2 cellular contexts compared by ENCODE assay signal in the genomic region with DNA sequence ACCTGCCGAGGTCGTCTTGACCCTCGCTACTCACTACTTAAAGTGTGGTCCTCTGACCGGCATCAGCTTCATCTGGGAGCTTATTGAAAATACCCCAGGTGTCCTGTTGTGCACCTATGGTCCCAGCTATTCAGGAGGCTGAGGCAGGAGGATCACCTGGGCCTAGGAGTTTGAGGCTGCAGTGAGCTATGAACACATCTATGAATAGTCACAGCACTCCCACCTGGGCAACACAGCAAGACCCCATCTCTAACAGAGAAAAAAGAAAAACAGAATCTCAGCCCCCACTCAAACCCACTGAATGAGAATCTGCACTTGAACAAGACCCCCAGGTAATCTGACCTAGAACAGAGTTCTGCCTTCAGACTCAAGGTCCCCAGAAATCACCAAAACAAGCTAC.
TF ChIP-seq lines count a peak whose summit lies in the region.

No MANE protein-coding gene starts in this region.

TF ChIP-seq in K562, 482 proteins besides CTCF, POLR2A, EP300 and RAD21:
- TF ChIP-seq ZNF121 (CRISPR knock-in tag; conservative IDR thresholded peaks at IDR 0.05) (peak; percentile 45; the same call in 1 of the 2 replicates), ZNF445 (CRISPR knock-in tag; IDR thresholded peaks at IDR 0.05; ENCODE audit: low read depth) (no peak), ZMIZ1 (IDR thresholded peaks at IDR 0.05; ENCODE audit: low read depth in 2 of 2, low read length in 2 of 2) (no peak), CCNT2 (IDR thresholded peaks at IDR 0.05; ENCODE audit: borderline replicate concordance, extremely low read depth, insufficient read length, low read depth, low read length) (no peak), ZSCAN32 (CRISPR knock-in tag; IDR thresholded peaks at IDR 0.05) (no peak), ZNF318 (IDR thresholded peaks at IDR 0.05; ENCODE audit: borderline replicate concordance in 1 of 2, low read depth in 1 of 2) (no peak), CC2D1A (IDR thresholded peaks at IDR 0.05) (no peak), NFYB (IDR thresholded peaks at IDR 0.05; ENCODE audit: extremely low read depth, insufficient read length) (no peak)

TF ChIP-seq in HepG2, 621 proteins besides CTCF, POLR2A, EP300 and RAD21:
- TF ChIP-seq MYNN (CRISPR knock-in tag; IDR thresholded peaks at IDR 0.05; ENCODE audit: low read depth) (no peak), GLI4 (CRISPR knock-in tag; IDR thresholded peaks at IDR 0.05; ENCODE audit: borderline replicate concordance) (no peak), ZNF776 (CRISPR knock-in tag; IDR thresholded peaks at IDR 0.05) (no peak), NFE2L1 (CRISPR knock-in tag; IDR thresholded peaks at IDR 0.05; ENCODE audit: borderline replicate concordance) (no peak), TAF15 (IDR thresholded peaks at IDR 0.05; ENCODE audit: low read depth, low read length, poor library complexity, severe bottlenecking) (no peak), IRF9 (CRISPR knock-in tag; IDR thresholded peaks at IDR 0.05; ENCODE audit: borderline replicate concordance) (no peak), ELF4 (CRISPR knock-in tag; IDR thresholded peaks at IDR 0.05; ENCODE audit: borderline replicate concordance) (no peak), RBAK (CRISPR knock-in tag; IDR thresholded peaks at IDR 0.05) (no peak), ZNF839 (CRISPR knock-in tag; IDR thresholded peaks at IDR 0.05; ENCODE audit: borderline replicate concordance) (no peak), FOXK2 (IDR thresholded peaks at IDR 0.05) (no peak), NFYC (CRISPR knock-in tag; IDR thresholded peaks at IDR 0.05) (no peak), ZNF180 (CRISPR knock-in tag; IDR thresholded peaks at IDR 0.05; ENCODE audit: borderline replicate concordance, low read depth) (no peak), ZNF354B (CRISPR knock-in tag; IDR thresholded peaks at IDR 0.05) (no peak), FOXP4 (CRISPR knock-in tag; IDR thresholded peaks at IDR 0.05) (no peak), RNF2 (conservative IDR thresholded peaks at IDR 0.05; ENCODE audit: low read depth) (no peak)
- TF ChIP-seq, protein P1, sequence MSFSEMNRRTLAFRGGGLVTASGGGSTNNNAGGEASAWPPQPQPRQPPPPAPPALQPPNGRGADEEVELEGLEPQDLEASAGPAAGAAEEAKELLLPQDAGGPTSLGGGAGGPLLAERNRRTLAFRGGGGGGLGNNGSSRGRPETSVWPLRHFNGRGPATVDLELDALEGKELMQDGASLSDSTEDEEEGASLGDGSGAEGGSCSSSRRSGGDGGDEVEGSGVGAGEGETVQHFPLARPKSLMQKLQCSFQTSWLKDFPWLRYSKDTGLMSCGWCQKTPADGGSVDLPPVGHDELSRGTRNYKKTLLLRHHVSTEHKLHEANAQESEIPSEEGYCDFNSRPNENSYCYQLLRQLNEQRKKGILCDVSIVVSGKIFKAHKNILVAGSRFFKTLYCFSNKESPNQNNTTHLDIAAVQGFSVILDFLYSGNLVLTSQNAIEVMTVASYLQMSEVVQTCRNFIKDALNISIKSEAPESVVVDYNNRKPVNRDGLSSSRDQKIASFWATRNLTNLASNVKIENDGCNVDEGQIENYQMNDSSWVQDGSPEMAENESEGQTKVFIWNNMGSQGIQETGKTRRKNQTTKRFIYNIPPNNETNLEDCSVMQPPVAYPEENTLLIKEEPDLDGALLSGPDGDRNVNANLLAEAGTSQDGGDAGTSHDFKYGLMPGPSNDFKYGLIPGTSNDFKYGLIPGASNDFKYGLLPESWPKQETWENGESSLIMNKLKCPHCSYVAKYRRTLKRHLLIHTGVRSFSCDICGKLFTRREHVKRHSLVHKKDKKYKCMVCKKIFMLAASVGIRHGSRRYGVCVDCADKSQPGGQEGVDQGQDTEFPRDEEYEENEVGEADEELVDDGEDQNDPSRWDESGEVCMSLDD (CRISPR knock-in tag; IDR thresholded peaks at IDR 0.05; ENCODE audit: borderline replicate concordance), result no peak
- TF ChIP-seq, protein P2, sequence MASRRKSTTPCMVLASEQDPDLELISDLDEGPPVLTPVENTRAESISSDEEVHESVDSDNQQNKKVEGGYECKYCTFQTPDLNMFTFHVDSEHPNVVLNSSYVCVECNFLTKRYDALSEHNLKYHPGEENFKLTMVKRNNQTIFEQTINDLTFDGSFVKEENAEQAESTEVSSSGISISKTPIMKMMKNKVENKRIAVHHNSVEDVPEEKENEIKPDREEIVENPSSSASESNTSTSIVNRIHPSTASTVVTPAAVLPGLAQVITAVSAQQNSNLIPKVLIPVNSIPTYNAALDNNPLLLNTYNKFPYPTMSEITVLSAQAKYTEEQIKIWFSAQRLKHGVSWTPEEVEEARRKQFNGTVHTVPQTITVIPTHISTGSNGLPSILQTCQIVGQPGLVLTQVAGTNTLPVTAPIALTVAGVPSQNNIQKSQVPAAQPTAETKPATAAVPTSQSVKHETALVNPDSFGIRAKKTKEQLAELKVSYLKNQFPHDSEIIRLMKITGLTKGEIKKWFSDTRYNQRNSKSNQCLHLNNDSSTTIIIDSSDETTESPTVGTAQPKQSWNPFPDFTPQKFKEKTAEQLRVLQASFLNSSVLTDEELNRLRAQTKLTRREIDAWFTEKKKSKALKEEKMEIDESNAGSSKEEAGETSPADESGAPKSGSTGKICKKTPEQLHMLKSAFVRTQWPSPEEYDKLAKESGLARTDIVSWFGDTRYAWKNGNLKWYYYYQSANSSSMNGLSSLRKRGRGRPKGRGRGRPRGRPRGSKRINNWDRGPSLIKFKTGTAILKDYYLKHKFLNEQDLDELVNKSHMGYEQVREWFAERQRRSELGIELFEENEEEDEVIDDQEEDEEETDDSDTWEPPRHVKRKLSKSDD (CRISPR knock-in tag; IDR thresholded peaks at IDR 0.05; ENCODE audit: low read depth), result no peak
- TF ChIP-seq, protein P3, sequence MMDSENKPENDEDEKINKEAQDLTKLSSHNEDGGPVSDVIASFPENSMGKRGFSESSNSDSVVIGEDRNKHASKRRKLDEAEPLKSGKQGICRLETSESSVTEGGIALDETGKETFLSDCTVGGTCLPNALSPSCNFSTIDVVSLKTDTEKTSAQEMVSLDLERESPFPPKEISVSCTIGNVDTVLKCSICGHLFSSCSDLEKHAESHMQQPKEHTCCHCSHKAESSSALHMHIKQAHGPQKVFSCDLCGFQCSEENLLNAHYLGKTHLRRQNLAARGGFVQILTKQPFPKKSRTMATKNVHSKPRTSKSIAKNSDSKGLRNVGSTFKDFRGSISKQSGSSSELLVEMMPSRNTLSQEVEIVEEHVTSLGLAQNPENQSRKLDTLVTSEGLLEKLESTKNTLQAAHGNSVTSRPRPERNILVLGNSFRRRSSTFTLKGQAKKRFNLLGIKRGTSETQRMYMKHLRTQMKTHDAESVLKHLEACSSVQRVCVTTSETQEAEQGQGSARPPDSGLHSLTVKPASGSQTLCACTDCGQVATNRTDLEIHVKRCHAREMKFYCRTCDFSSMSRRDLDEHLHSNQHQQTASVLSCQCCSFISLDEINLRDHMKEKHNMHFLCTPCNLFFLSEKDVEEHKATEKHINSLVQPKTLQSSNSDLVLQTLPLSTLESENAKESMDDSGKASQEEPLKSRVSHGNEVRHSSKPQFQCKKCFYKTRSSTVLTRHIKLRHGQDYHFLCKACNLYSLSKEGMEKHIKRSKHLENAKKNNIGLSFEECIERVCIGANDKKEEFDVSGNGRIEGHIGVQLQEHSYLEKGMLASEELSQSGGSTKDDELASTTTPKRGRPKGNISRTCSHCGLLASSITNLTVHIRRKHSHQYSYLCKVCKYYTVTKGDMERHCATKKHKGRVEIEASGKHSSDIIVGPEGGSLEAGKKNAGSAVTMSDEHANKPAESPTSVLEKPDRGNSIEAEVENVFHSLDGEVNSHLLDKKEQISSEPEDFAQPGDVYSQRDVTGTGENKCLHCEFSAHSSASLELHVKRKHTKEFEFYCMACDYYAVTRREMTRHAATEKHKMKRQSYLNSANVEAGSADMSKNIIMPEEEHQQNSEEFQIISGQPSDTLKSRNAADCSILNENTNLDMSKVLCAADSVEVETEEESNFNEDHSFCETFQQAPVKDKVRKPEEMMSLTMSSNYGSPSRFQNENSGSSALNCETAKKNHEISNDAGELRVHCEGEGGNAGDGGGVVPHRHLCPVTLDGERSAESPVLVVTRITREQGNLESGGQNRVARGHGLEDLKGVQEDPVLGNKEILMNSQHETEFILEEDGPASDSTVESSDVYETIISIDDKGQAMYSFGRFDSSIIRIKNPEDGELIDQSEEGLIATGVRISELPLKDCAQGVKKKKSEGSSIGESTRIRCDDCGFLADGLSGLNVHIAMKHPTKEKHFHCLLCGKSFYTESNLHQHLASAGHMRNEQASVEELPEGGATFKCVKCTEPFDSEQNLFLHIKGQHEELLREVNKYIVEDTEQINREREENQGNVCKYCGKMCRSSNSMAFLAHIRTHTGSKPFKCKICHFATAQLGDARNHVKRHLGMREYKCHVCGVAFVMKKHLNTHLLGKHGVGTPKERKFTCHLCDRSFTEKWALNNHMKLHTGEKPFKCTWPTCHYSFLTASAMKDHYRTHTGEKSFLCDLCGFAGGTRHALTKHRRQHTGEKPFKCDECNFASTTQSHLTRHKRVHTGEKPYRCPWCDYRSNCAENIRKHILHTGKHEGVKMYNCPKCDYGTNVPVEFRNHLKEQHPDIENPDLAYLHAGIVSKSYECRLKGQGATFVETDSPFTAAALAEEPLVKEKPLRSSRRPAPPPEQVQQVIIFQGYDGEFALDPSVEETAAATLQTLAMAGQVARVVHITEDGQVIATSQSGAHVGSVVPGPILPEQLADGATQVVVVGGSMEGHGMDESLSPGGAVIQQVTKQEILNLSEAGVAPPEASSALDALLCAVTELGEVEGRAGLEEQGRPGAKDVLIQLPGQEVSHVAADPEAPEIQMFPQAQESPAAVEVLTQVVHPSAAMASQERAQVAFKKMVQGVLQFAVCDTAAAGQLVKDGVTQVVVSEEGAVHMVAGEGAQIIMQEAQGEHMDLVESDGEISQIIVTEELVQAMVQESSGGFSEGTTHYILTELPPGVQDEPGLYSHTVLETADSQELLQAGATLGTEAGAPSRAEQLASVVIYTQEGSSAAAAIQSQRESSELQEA (CRISPR knock-in tag; IDR thresholded peaks at IDR 0.05; ENCODE audit: not compliant biosample characterization), result no peak
